Comparison of ENCODE assay signal across 8 cellular contexts in the genomic region with DNA sequence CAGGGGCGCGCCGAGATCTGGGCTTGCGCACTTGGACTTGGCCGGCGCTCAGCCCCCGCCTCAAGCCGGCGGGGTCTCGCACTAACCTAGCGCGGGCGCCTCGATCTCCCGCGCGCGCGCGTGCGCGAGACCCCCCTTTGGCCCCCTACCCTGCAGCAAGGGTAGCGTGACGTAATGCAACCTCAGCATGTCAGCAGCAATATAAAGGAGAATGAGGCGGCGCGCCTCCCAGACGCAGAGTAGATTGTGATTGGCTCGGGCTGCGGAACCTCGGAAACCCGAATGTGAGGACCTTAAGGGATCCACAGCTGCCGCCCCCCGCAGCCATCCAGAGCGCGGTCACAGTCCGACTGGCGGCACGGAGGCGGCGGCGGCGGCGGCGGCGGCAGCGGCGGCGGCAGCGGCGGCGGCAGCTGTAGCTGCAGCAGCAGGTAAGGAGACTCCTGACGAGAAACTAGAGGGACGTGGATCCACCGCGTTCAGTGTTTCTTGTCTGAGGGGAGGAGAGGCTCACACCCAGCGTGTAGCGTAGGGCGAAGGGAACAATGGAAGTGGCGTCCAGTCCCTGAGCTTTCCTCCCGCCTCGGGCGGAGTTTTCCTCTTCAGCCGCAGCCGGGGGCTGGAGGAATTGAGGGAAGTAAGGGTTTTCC. TPM values are rescaled to one million over a fixed set of nuclear protein-coding genes. Genes with fewer than 3 reads are reported as not detected.
DNase-seq lines count a peak whose midpoint lies in the region; ATAC-seq and TF ChIP-seq lines count a peak whose summit lies in the region.

A gene with protein sequence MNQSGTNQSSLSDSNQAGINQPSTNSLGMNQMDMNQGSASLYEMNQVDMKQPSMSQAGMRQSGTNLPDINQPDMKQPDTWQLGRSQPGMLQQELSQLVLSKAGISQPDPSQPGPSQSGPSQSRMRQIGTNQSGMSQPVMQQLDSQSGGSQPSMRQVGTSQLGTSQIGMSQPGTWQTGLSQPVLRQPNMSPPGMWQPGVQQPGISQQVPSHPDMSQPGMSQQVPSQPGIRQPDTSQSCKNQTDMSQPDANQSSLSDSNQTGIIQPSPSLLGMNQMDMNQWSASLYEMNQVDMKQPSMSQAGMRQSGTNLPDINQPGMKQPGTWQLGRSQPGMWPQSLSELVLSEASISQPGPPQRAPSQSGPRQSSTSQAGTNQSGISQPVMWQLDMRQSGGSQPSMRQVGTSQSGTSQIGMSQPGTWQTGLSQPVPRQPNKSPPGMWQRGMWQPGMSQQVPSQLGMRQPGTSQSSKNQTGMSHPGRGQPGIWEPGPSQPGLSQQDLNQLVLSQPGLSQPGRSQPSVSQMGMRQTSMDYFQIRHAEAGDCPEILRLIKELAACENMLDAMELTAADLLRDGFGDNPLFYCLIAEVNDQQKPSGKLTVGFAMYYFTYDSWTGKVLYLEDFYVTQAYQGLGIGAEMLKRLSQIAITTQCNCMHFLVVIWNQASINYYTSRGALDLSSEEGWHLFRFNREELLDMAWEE (minus strand): TSS at position 19 of the 650 bp plus-strand sequence. CDS start 134,811 bp downstream, outside the sequence.
A gene (plus strand): TSS at position 231 of the 650 bp plus-strand sequence. CDS start 3,582 bp downstream, outside the sequence.

- no peak within 1 kb of the TSS for H2AK5ac ChIP-seq in H9 (ENCODE audit: insufficient read length, low read length)

- H4K5ac ChIP-seq in H9 (ENCODE audit: insufficient read length, low read depth, low read length): peak within 1 kb of the TSS; percentile 65

- peaks cover 11% of the 10 kb centered on the region; the same call in 1 of the 2 replicates for H3K79me2 ChIP-seq in H9 (ENCODE audit: insufficient read depth, low read length)

- no peak within 1 kb of the TSS for H3K23ac ChIP-seq in H9 (ENCODE audit: insufficient read length, low read depth, low read length)

- no peaks in the 10 kb centered on the region for H4K20me1 ChIP-seq in H9 (ENCODE audit: control insufficient read depth, insufficient read depth, insufficient read length)

- peaks cover 11 to 15% of the 10 kb centered on the region in 2 experiments for H3K4me1 Mint-ChIP-seq in H9
- H3K4me1 Mint-ChIP-seq in activated CD8-positive, alpha-beta T cell treated with anti-CD3 and anti-CD28 coated beads, Interleukin-2, amount 10 ng/mL, durations not matched to agents 7 days and 5 days (ENCODE audit: low read depth): peaks cover 10% of the 10 kb centered on the region

- POLR2A ChIA-PET in activated CD8-positive, alpha-beta T cell treated with anti-CD3 and anti-CD28 coated beads, Interleukin-2, amount 10 ng/mL, durations not matched to agents 7 days and 5 days (lab: Charles Lee): no interaction called here

- no peak within 1 kb of the TSS for H4K91ac ChIP-seq in H9 (ENCODE audit: insufficient read length, low read depth, low read length)

- peak; percentile 57 for ATAC-seq in activated CD8-positive, alpha-beta T cell treated with anti-CD3 and anti-CD28 coated beads, Interleukin-2, amount 10 ng/mL, durations not matched to agents 7 days and 5 days
- ATAC-seq in HG03095 (IDR thresholded peaks at IDR 0.05; ENCODE audit: unreplicated experiment): no peak

- intact Hi-C loops in thyroid gland (cut with DNase I): no loop called here

- no peak within 1 kb of the TSS for H4K8ac ChIP-seq in H9 (replicated peaks; ENCODE audit: insufficient read length, low read depth, low read length)

- no peak within 1 kb of the TSS for H2BK12ac ChIP-seq in H9 (ENCODE audit: insufficient read length, low read depth, low read length)

- H3K14ac ChIP-seq in H9 (ENCODE audit: insufficient read depth, low read length): peak within 1 kb of the TSS; percentile 98

- H3K27ac ChIP-seq in H9 (ENCODE audit: insufficient read length, low read depth, low read length) (peak within 1 kb of the TSS; percentile 37), esophagus (ENCODE audit: low read depth in 2 of 2, low read length in 1 of 2) (peak within 1 kb of the TSS in 1 of 2 donors; percentile 44), thyroid gland (peak within 1 kb of the TSS in 2 of 3 donors; percentile 53 to 55)

- DNase-seq in H9 (peak; percentile 84), NCI-H146 treated with DMSO at 0.1 percent for 48 hours (lab: John Stamatoyannopoulos, UW; ENCODE audit: unreplicated experiment) (peak; percentile 83), middle frontal gyrus (ENCODE audit: extremely low spot score, low spot score) (peak; percentile 13), thyroid gland (peak; percentile 63 to 68)
- DNase-seq in activated CD8-positive, alpha-beta T cell treated with anti-CD3 and anti-CD28 coated beads, Interleukin-2, amount 10 ng/mL, durations not matched to agents 7 days and 5 days: peak; percentile 21

- H3K4me3 ChIP-seq in esophagus (ENCODE audit: low read depth in 1 of 2, low read length in 2 of 2) (peak within 1 kb of the TSS; percentile 57 to 65), thyroid gland (replicated peaks in 1 of 3) (peak within 1 kb of the TSS in 2 of 3 donors; percentile 33 to 41)

- H2BK5ac ChIP-seq in H9 (ENCODE audit: insufficient read length, low read length): peak within 1 kb of the TSS; percentile 56

- no peak within 1 kb of the TSS for H2BK15ac ChIP-seq in H9 (ENCODE audit: low read depth, low read length)

- peak within 1 kb of the TSS; percentile 87 for H3K4me2 ChIP-seq in H9 (ENCODE audit: insufficient read depth, insufficient read length, low read length)

- WGBS in H9 (ENCODE audit: extremely low coverage, insufficient read length, low lambda C conversion rate): no CpG with 5 or more reads among the region's 65 CpGs
- 1 to 26% methylated on average over 65 of the region's 65 CpGs for WGBS in esophagus, 2 donors
- WGBS in thyroid gland, 2 donors: 0 to 1% methylated on average over 3 to 20 of the region's 65 CpGs

- peak within 1 kb of the TSS; percentile 91 for H3K18ac ChIP-seq in H9 (ENCODE audit: insufficient read length, low read depth, low read length)

- TF ChIP-seq POLR2A in thyroid gland (IDR thresholded peaks at IDR 0.05): peak in 1 of 2 donors; percentile 61

- no peaks in the 10 kb centered on the region for H3K79me1 ChIP-seq in H9 (ENCODE audit: insufficient read depth, low read depth, low read length, poor library complexity, severe bottlenecking)

- H3K4me1 ChIP-seq in ES-I3 (ENCODE audit: insufficient read depth, low read length) (no peaks in the 10 kb centered on the region), H9 (ENCODE audit: insufficient read depth, low read length) (no peaks in the 10 kb centered on the region), esophagus (ENCODE audit: control insufficient read depth in 2 of 2, insufficient read depth in 2 of 2, low read length in 1 of 2) (no peaks in the 10 kb centered on the region), thyroid gland (no peaks in the 10 kb centered on the region)

- peak within 1 kb of the TSS; percentile 87 for H3K9ac ChIP-seq in ES-I3 (ENCODE audit: low read depth, low read length)
- peak within 1 kb of the TSS; percentile 96 for H3K9ac ChIP-seq in H9 (ENCODE audit: extremely low read depth, insufficient read length, low read length)

- no peak within 1 kb of the TSS for H3T11ph ChIP-seq in H9 (ENCODE audit: low read length)

- no peaks in the 10 kb centered on the region for H3K27me3 Mint-ChIP-seq in H9 (ENCODE audit: low read depth)
- peaks cover 24% of the 10 kb centered on the region for H3K27me3 Mint-ChIP-seq in activated CD8-positive, alpha-beta T cell treated with anti-CD3 and anti-CD28 coated beads, Interleukin-2, amount 10 ng/mL, durations not matched to agents 7 days and 5 days (ENCODE audit: low read depth)

- H3K36me3 Mint-ChIP-seq in H9 (ENCODE audit: insufficient read depth in 1 of 3, low read depth in 3 of 3): peaks cover 4 to 28% (median 11%) of the 10 kb centered on the region in 3 experiments; a peak in 6 of 7 replicates
- H3K36me3 Mint-ChIP-seq in activated CD8-positive, alpha-beta T cell treated with anti-CD3 and anti-CD28 coated beads, Interleukin-2, amount 10 ng/mL, durations not matched to agents 7 days and 5 days (ENCODE audit: low read depth): no peaks in the 10 kb centered on the region

- H2BK20ac ChIP-seq in H9 (ENCODE audit: low read depth, low read length, poor library complexity, severe bottlenecking): no peak within 1 kb of the TSS

- peaks cover 46 to 57% of the 10 kb centered on the region in 2 experiments for H3K9me3 Mint-ChIP-seq in H9
- H3K9me3 Mint-ChIP-seq in activated CD8-positive, alpha-beta T cell treated with anti-CD3 and anti-CD28 coated beads, Interleukin-2, amount 10 ng/mL, durations not matched to agents 7 days and 5 days (ENCODE audit: insufficient read depth): no peaks in the 10 kb centered on the region

- no peaks in the 10 kb centered on the region for H3K36me3 ChIP-seq in ES-I3 (ENCODE audit: insufficient read depth, low read length)
- no peaks in the 10 kb centered on the region for H3K36me3 ChIP-seq in esophagus (ENCODE audit: control insufficient read depth in 2 of 2, insufficient read depth in 2 of 2, low read length in 1 of 2)
- no peaks in the 10 kb centered on the region for H3K36me3 ChIP-seq in thyroid gland

- H3K56ac ChIP-seq in H9 (ENCODE audit: insufficient read length, low read depth, low read length): peak within 1 kb of the TSS; percentile 63

- H3K4ac ChIP-seq in H9 (ENCODE audit: low read depth, low read length): peak within 1 kb of the TSS; percentile 49; the same call in 1 of the 2 replicates

- no peaks in the 10 kb centered on the region for H3K9me3 ChIP-seq in ES-I3 (ENCODE audit: control insufficient read depth, insufficient read depth, low read length)
- H3K9me3 ChIP-seq in H9 (ENCODE audit: control insufficient read depth, low read depth, low read length): no peaks in the 10 kb centered on the region
- H3K9me3 ChIP-seq in esophagus (ENCODE audit: control insufficient read depth in 2 of 2, insufficient read depth in 1 of 2, low read depth in 1 of 2, low read length in 1 of 2): no peaks in the 10 kb centered on the region
- H3K9me3 ChIP-seq in thyroid gland: no peaks in the 10 kb centered on the region

- H2BK120ac ChIP-seq in H9 (ENCODE audit: low read depth, low read length, poor library complexity, severe bottlenecking): peak within 1 kb of the TSS; percentile 56

- no peak within 1 kb of the TSS for H2AFZ ChIP-seq in H9 (ENCODE audit: low read length)

- H3K4me3 Mint-ChIP-seq in H9: peak within 1 kb of the TSS; percentile 85 to 98
- peak within 1 kb of the TSS; percentile 76 for H3K4me3 Mint-ChIP-seq in activated CD8-positive, alpha-beta T cell treated with anti-CD3 and anti-CD28 coated beads, Interleukin-2, amount 10 ng/mL, durations not matched to agents 7 days and 5 days

- TF ChIP-seq CTCF in H9 (conservative IDR thresholded peaks at IDR 0.05) (no peak), thyroid gland (IDR thresholded peaks at IDR 0.05) (no peak)

- no peaks in the 10 kb centered on the region for H3K23me2 ChIP-seq in H9 (ENCODE audit: insufficient read length, low read depth, low read length, poor library complexity, severe bottlenecking)

- CTCF ChIA-PET in activated CD8-positive, alpha-beta T cell treated with anti-CD3 and anti-CD28 coated beads, Interleukin-2, amount 10 ng/mL, durations not matched to agents 7 days and 5 days (lab: Charles Lee): no interaction called here

- no peaks in the 10 kb centered on the region for H3K27me3 ChIP-seq in H9 (ENCODE audit: insufficient read depth, low read length)
- H3K27me3 ChIP-seq in esophagus (ENCODE audit: control insufficient read depth in 1 of 2, insufficient read depth in 2 of 2, low read length in 2 of 2): no peaks in the 10 kb centered on the region
- H3K27me3 ChIP-seq in thyroid gland: no peaks in the 10 kb centered on the region

- H3K27ac Mint-ChIP-seq in H9: peak within 1 kb of the TSS; percentile 92 to 96 (median 94)
- H3K27ac Mint-ChIP-seq in activated CD8-positive, alpha-beta T cell treated with anti-CD3 and anti-CD28 coated beads, Interleukin-2, amount 10 ng/mL, durations not matched to agents 7 days and 5 days: peak within 1 kb of the TSS; percentile 19

RNA-seq across cellular contexts. Expression of the first gene that starts in this region (rescaled TPM):
- total RNA-seq in H9 (2021) (0.18 and 0.31 TPM in 2 replicates), thyroid gland (under 1 TPM in 1 of 4 donors, not detected in 3; 0.13 TPM)
- total RNA-seq in activated CD8-positive, alpha-beta T cell treated with anti-CD3 and anti-CD28 coated beads, Interleukin-2, amount 10 ng/mL, durations not matched to agents 7 days and 5 days: not detected
- polyA plus RNA-seq in esophagus: under 1 TPM in 1 of 2 donors, not detected in 1; 0.02 TPM

RNA-seq across cellular contexts. Expression of the second gene that starts in this region (rescaled TPM):
- total RNA-seq in H9 (2021) (13.5 and 14.9 TPM in 2 replicates), thyroid gland (1 to 10 TPM; 8.6 to 9.6 (median 9.0) TPM)
- under 1 TPM; 0.10 to 0.11 TPM for total RNA-seq in activated CD8-positive, alpha-beta T cell treated with anti-CD3 and anti-CD28 coated beads, Interleukin-2, amount 10 ng/mL, durations not matched to agents 7 days and 5 days
- polyA plus RNA-seq in esophagus: 1 to 10 TPM; 1.2 to 2.4 TPM

Comparison
In these comparisons a context has a peak if more than half of its experiments do, and no peak if none do; other contexts are left out.
1. RNA of the second gene that starts in this region (total RNA-seq): 13.5 to 14.9 TPM in H9 and 8.6 to 9.6 TPM in thyroid gland; 0.10 to 0.11 TPM in activated CD8-positive, alpha-beta T cell treated with anti-CD3 and anti-CD28 coated beads, Interleukin-2, amount 10 ng/mL, durations not matched to agents 7 days and 5 days; every median in the first group is over 4 times any median in the second.
2. Peak in DNase-seq and ATAC-seq in activated CD8-positive, alpha-beta T cell treated with anti-CD3 and anti-CD28 coated beads, Interleukin-2, amount 10 ng/mL, durations not matched to agents 7 days and 5 days; RNA of the genes that start here not detected or under 1 TPM.
3. DNase-seq: peak in every context shown above with its lines; median percentile 84 in H9; 83 in NCI-H146 treated with DMSO at 0.1 percent for 48 hours; 66 in thyroid gland; 21 in activated CD8-positive, alpha-beta T cell treated with anti-CD3 and anti-CD28 coated beads, Interleukin-2, amount 10 ng/mL, durations not matched to agents 7 days and 5 days; 13 in middle frontal gyrus.